In the genomic region with DNA sequence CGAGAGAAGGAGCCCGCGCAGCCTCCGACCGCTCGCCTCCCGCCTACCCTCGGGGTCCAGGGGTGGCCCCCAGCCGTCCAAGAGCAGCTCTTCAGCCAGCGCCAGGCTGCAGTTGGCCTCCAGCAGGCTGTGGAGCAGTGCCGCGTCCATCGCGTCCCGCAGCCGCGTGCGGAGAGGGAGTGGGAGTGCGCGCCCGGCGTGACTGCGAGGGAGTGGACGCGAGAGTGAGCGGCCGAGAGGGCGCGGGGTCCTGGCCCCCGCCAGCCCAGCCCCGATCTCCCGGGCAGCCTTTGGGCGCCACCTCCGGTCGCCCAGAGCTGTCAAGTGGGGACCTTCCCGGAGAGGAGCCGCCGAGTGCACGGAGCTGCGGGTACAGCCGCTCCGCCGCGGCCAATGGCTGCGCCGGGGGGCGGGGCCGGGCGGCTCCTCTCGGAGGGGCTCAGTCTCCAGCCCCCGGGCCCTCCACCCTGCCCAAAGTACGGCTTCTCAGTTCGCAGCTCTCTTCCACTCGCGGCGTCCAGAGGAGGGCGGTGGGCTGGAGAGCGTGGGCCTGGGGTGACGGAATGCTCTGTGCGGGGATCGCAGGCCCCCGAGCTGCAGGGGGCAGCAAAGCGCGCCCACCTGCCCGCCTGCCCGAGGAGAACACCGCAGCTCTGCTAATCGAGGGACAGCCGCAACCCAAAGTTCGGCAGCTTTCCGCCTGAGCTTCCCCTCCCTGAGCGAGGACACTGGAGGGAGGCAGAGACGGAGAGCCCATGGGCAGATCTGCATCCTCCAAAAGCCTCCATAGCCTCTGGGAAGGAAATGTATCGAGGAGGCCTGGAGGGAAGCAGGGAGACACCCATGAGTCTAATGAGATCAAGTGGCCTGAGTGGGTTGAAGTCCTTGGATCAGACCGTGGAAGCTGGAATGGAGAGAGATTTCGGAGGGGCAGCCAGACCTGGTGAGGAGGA, we compare ENCODE assay signal across 1 cellular context.
TF ChIP-seq lines count a peak whose summit lies in the region.

Gene CRHR2, minus strand, starts transcription at position 326 of the 953 bp plus-strand sequence. Its CDS starts 176 bp downstream, at position 150.

TF ChIP-seq in K562, 482 proteins besides CTCF, POLR2A, EP300 and RAD21 (continued from another document):
- TF ChIP-seq, protein P1, sequence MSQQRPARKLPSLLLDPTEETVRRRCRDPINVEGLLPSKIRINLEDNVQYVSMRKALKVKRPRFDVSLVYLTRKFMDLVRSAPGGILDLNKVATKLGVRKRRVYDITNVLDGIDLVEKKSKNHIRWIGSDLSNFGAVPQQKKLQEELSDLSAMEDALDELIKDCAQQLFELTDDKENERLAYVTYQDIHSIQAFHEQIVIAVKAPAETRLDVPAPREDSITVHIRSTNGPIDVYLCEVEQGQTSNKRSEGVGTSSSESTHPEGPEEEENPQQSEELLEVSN (IDR thresholded peaks at IDR 0.05; ENCODE audit: borderline replicate concordance in 1 of 2, extremely low read depth in 1 of 2, insufficient read depth in 1 of 2, insufficient read length in 1 of 2, low read depth in 1 of 2, low read length in 1 of 2, poor library complexity in 1 of 2, severe bottlenecking in 1 of 2): peak in 1 of 2 experiments; percentile 69
- no peak for TF ChIP-seq IRF2 (CRISPR knock-in tag; IDR thresholded peaks at IDR 0.05)
- TF ChIP-seq TFAP4 (CRISPR knock-in tag; IDR thresholded peaks at IDR 0.05; ENCODE audit: borderline replicate concordance): peak; percentile 12; the same call in 1 of the 2 replicates
- 0 out of 2 replicates have a peak, but pooled peaks have one; percentile 32 for TF ChIP-seq GABPB1 (CRISPR knock-in tag; IDR thresholded peaks at IDR 0.05)
- TF ChIP-seq, protein P2, sequence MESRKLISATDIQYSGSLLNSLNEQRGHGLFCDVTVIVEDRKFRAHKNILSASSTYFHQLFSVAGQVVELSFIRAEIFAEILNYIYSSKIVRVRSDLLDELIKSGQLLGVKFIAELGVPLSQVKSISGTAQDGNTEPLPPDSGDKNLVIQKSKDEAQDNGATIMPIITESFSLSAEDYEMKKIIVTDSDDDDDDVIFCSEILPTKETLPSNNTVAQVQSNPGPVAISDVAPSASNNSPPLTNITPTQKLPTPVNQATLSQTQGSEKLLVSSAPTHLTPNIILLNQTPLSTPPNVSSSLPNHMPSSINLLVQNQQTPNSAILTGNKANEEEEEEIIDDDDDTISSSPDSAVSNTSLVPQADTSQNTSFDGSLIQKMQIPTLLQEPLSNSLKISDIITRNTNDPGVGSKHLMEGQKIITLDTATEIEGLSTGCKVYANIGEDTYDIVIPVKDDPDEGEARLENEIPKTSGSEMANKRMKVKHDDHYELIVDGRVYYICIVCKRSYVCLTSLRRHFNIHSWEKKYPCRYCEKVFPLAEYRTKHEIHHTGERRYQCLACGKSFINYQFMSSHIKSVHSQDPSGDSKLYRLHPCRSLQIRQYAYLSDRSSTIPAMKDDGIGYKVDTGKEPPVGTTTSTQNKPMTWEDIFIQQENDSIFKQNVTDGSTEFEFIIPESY (CRISPR knock-in tag; IDR thresholded peaks at IDR 0.05): peak; percentile 56; the same call in 1 of the 2 replicates
- TF ChIP-seq NONO (IDR thresholded peaks at IDR 0.05; ENCODE audit: low read depth in 2 of 2, low read length in 1 of 2): no peak
